Comparison of ENCODE assay signal across 8 cellular contexts in genomic region chr11:86218125-86219081, GRCh38. TPM values are rescaled to one million over a fixed set of nuclear protein-coding genes. Genes with fewer than 3 reads are reported as not detected.
A peak's percentile ranks its signal among the peaks of the same experiment; 100 is the strongest.
DNase-seq lines count a peak whose midpoint lies in the region; ATAC-seq and TF ChIP-seq lines count a peak whose summit lies in the region.

No MANE protein-coding gene starts in this region.

- ATAC-seq in DND-41 (ENCODE audit: insufficient read depth, low read depth) (peak; percentile 85), GM21723 (IDR thresholded peaks at IDR 0.05; ENCODE audit: unreplicated experiment) (peak; percentile 49), RWPE2 (ENCODE audit: low read depth) (peak; percentile 84)

- H3K36me3 Mint-ChIP-seq in activated naive CD4-positive, alpha-beta T cell treated with anti-CD3 and anti-CD28 coated beads, Interleukin-2, amount 10 ng/mL, durations not matched to agents 7 days and 5 days, result no peaks in the 10 kb centered on the region
- no peaks in the 10 kb centered on the region for H3K36me3 Mint-ChIP-seq in glutamatergic neuron (ENCODE audit: unreplicated experiment)

- peak overlapping the region; percentile 9; the same call in 1 of the 2 replicates for H2AFZ ChIP-seq in DND-41 (ENCODE audit: low read depth, low read length)

- H3K4me1 ChIP-seq in DND-41 (ENCODE audit: insufficient read depth, low read length) (no peaks in the 10 kb centered on the region), RWPE2 (ENCODE audit: insufficient read depth, poor library complexity, severe bottlenecking) (no peaks in the 10 kb centered on the region)

- H3K9me3 ChIP-seq in DND-41 (ENCODE audit: insufficient read depth, low read length, severe bottlenecking) (no peaks in the 10 kb centered on the region), RWPE2 (ENCODE audit: severe bottlenecking) (no peaks in the 10 kb centered on the region)

- TF ChIP-seq CTCF in DND-41 (IDR thresholded peaks at IDR 0.05; ENCODE audit: borderline replicate concordance, extremely low read depth, low read length, poor library complexity, severe bottlenecking) (peak; percentile 88), RWPE2 (IDR thresholded peaks at IDR 0.05; ENCODE audit: poor library complexity, severe bottlenecking) (peak; percentile 91), glutamatergic neuron (IDR thresholded peaks at IDR 0.05; ENCODE audit: partially characterized antibody, unreplicated experiment) (peak; percentile 73)

- no peak overlapping the region for H3K9ac ChIP-seq in DND-41 (ENCODE audit: low read depth, low read length)

- H3K4me3 Mint-ChIP-seq in activated naive CD4-positive, alpha-beta T cell treated with anti-CD3 and anti-CD28 coated beads, Interleukin-2, amount 10 ng/mL, durations not matched to agents 7 days and 5 days, result peak overlapping the region; percentile 48
- no peak overlapping the region for H3K4me3 Mint-ChIP-seq in glutamatergic neuron (ENCODE audit: unreplicated experiment)

- DNase-seq in DND-41 (peak; percentile 61), Kasumi-1 (lab: John Stamatoyannopoulos, UW) (peak; percentile 82 to 90), RWPE2 (ENCODE audit: low spot score) (no peak), glutamatergic neuron (peak; percentile 63), posterior cingulate gyrus (peak in 8 of 10 donors; percentile 19 to 93 (median 64)), ureter (ENCODE audit: low spot score) (peak; percentile 75)
- peak; percentile 73 for DNase-seq in activated naive CD4-positive, alpha-beta T cell treated with anti-CD3 and anti-CD28 coated beads, Interleukin-2, amount 10 ng/mL, durations not matched to agents 7 days and 5 days

- no peak overlapping the region for H3K4me2 ChIP-seq in DND-41 (ENCODE audit: insufficient read depth, low read length)

- H3K27me3 Mint-ChIP-seq in activated naive CD4-positive, alpha-beta T cell treated with anti-CD3 and anti-CD28 coated beads, Interleukin-2, amount 10 ng/mL, durations not matched to agents 7 days and 5 days, result no peaks in the 10 kb centered on the region
- H3K27me3 Mint-ChIP-seq in glutamatergic neuron (ENCODE audit: unreplicated experiment), result no peaks in the 10 kb centered on the region

- no peaks in the 10 kb centered on the region for H3K9me3 Mint-ChIP-seq in activated naive CD4-positive, alpha-beta T cell treated with anti-CD3 and anti-CD28 coated beads, Interleukin-2, amount 10 ng/mL, durations not matched to agents 7 days and 5 days
- H3K9me3 Mint-ChIP-seq in glutamatergic neuron (ENCODE audit: unreplicated experiment), result no peaks in the 10 kb centered on the region

- no peak overlapping the region for H3K27ac Mint-ChIP-seq in activated naive CD4-positive, alpha-beta T cell treated with anti-CD3 and anti-CD28 coated beads, Interleukin-2, amount 10 ng/mL, durations not matched to agents 7 days and 5 days
- H3K27ac Mint-ChIP-seq in glutamatergic neuron (ENCODE audit: unreplicated experiment), result no peak overlapping the region

- peaks cover 28% of the 10 kb centered on the region for H3K4me1 Mint-ChIP-seq in activated naive CD4-positive, alpha-beta T cell treated with anti-CD3 and anti-CD28 coated beads, Interleukin-2, amount 10 ng/mL, durations not matched to agents 7 days and 5 days
- no peaks in the 10 kb centered on the region for H3K4me1 Mint-ChIP-seq in glutamatergic neuron (ENCODE audit: low read depth, unreplicated experiment)

- H3K36me3 ChIP-seq in DND-41 (ENCODE audit: insufficient read depth, low read length) (no peaks in the 10 kb centered on the region), RWPE2 (ENCODE audit: low read depth) (no peaks in the 10 kb centered on the region)

- H3K27ac ChIP-seq in DND-41 (ENCODE audit: low read length) (no peak overlapping the region), RWPE2 (ENCODE audit: poor library complexity, severe bottlenecking) (no peak overlapping the region)

- intact Hi-C loops in posterior cingulate gyrus (cut with DNase I), result loop anchor here (1.0 to 10.0 kb wide), 2 partner anchors 277 to 364 kb away; partner anchors contain the start of gene CCDC83

- H3K4me3 ChIP-seq in DND-41 (ENCODE audit: low read depth in 1 of 2, low read length in 2 of 2) (no peak overlapping the region), RWPE2 (ENCODE audit: severe bottlenecking) (no peak overlapping the region)

- H4K20me1 ChIP-seq in DND-41 (ENCODE audit: insufficient read depth, low read length), result no peaks in the 10 kb centered on the region

- H3K27me3 ChIP-seq in DND-41 (ENCODE audit: insufficient read depth, low read length, poor library complexity) (peaks cover 24% of the 10 kb centered on the region), RWPE2 (ENCODE audit: insufficient read depth, poor library complexity, severe bottlenecking) (no peaks in the 10 kb centered on the region)

- CTCF ChIA-PET in activated naive CD4-positive, alpha-beta T cell treated with anti-CD3 and anti-CD28 coated beads, Interleukin-2, amount 10 ng/mL, durations not matched to agents 7 days and 5 days (lab: Charles Lee), result interaction anchor here (0.6 to 4.7 kb wide), 22 partner anchors 12 to 549 kb away, joined by 3 to 23 read pairs (median 4); partner anchors contain the start of genes CCDC83 and PICALM

- no peaks in the 10 kb centered on the region for H3K79me2 ChIP-seq in DND-41 (ENCODE audit: insufficient read depth, low read length)

RNA-seq across cellular contexts. Expression of gene EED, which starts 26.1 kb away (rescaled TPM):
- total RNA-seq in glutamatergic neuron (ENCODE audit: unreplicated experiment), result 17.9 TPM
- total RNA-seq in ureter, result 26.7 TPM
